In the genomic region with DNA sequence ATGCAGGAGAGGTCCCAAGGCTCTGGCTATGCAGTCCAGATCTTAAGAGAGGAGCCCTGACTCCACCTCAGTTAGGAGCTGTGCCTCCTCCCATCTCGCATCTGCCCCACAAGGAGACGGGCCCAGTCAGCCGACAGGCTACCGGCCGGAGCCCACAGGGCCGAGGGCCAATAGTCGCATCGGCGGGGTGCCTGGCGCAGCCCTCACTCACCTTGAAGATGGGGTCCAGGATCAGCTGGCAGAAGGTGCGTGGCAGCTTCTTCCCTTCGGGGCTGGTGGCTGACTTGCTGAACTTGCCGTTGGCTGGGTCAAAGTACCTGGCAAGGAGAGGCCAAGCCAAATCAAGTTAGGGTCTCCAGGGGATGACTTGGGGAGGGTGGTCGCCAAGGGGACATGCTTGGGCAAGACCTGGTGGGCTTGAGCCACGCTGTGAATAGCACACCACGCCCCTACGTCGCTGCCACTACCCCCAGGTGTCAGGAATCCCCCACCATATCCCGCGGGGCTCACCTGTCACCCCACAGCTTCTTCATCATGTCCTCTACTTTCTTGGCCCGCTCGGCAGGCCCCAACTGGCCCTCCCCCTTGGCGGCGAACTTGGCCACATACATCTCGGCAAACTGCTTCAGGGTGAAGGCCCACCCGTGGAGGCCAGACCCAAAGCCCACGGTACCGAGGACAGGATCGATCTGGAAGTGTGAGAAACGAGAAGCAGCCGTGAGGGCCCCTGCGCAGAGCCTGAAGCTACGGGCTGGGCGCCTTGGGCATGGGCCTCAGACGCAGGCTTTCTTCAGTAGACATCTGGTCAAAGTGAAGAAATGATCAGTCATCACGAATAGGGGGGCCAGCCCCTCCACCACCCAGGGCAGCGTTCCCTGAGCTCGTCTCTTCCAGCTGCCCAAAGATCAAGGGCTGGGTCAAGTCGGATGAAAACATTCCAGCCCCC, we compare ENCODE assay signal across 12 cellular contexts. TPM values are rescaled to one million over a fixed set of nuclear protein-coding genes. Genes with fewer than 3 reads are reported as not detected.
DNase-seq lines count a peak whose midpoint lies in the region; ATAC-seq and TF ChIP-seq lines count a peak whose summit lies in the region.
"Had no signal": no experiment of that assay in that cellular context is flagged by ENCODE, and none has a peak within 500 bp of the region (broad histone marks: within the 10 kb centered on the region; RNA-seq: fewer than 3 reads in every experiment).

No MANE protein-coding gene starts in this region.

- H3K27me3 Mint-ChIP-seq in activated CD4-positive, alpha-beta memory T cell treated with anti-CD3 and anti-CD28 coated beads for 36 hours = no peaks in the 10 kb centered on the region

- no peak for TF ChIP-seq EP300 in gastroesophageal sphincter (IDR thresholded peaks at IDR 0.05)

- intact Hi-C loops in activated CD4-positive, alpha-beta memory T cell treated with anti-CD3 and anti-CD28 coated beads for 36 hours (cut with micrococcal nuclease) = no loop called here

- POLR2A ChIA-PET in activated CD4-positive, alpha-beta memory T cell treated with anti-CD3 and anti-CD28 coated beads for 36 hours (lab: Charles Lee) = interaction anchor here (5.2 kb wide), 1 partner anchor 11 kb away, joined by 51 read pairs; the partner anchor contains the start of gene DAPK3

- no peak for TF ChIP-seq POLR2A in gastroesophageal sphincter (IDR thresholded peaks at IDR 0.05)

- H3K27ac Mint-ChIP-seq in activated CD4-positive, alpha-beta memory T cell treated with anti-CD3 and anti-CD28 coated beads for 36 hours = no peak overlapping the region
- peak overlapping the region; percentile 99 for H3K27ac Mint-ChIP-seq in stimulated activated effector memory CD8-positive, alpha-beta T cell treated with anti-CD3 and anti-CD28 coated beads, Interleukin-12 subunit alpha, Interleukin-12 subunit beta, amount 100 ng/mL, for 72 hours

- CTCF ChIA-PET in activated CD4-positive, alpha-beta memory T cell treated with anti-CD3 and anti-CD28 coated beads for 36 hours (lab: Charles Lee) = no interaction called here

- H3K27ac ChIP-seq in gastroesophageal sphincter = peak overlapping the region in 3 of 4 donors; percentile 93 to 96 (median 94)

- H3K27me3 ChIP-seq in gastroesophageal sphincter = no peaks in the 10 kb centered on the region

- peak overlapping the region; percentile 96 for H3K4me3 Mint-ChIP-seq in activated CD4-positive, alpha-beta memory T cell treated with anti-CD3 and anti-CD28 coated beads for 36 hours
- peak overlapping the region; percentile 96 for H3K4me3 Mint-ChIP-seq in stimulated activated effector memory CD8-positive, alpha-beta T cell treated with anti-CD3 and anti-CD28 coated beads, Interleukin-12 subunit alpha, Interleukin-12 subunit beta, amount 100 ng/mL, for 72 hours

- H3K4me1 Mint-ChIP-seq in activated CD4-positive, alpha-beta memory T cell treated with anti-CD3 and anti-CD28 coated beads for 36 hours (ENCODE audit: low read depth) = peaks cover 44% of the 10 kb centered on the region
- peaks cover 66% of the 10 kb centered on the region for H3K4me1 Mint-ChIP-seq in stimulated activated effector memory CD8-positive, alpha-beta T cell treated with anti-CD3 and anti-CD28 coated beads, Interleukin-12 subunit alpha, Interleukin-12 subunit beta, amount 100 ng/mL, for 72 hours

- 75% methylated on average over 11 of the region's 39 CpGs; no CpG with 5 or more reads in 1 of the 2 donors for WGBS in gastroesophageal sphincter (ENCODE audit: low coverage in 1 of 2), 2 donors

- H3K4me1 ChIP-seq in gastroesophageal sphincter = peaks cover 6 to 74% (median 27%) of the 10 kb centered on the region in 3 donors

- no peaks in the 10 kb centered on the region for H3K9me3 ChIP-seq in gastroesophageal sphincter

- H3K36me3 ChIP-seq in gastroesophageal sphincter = peaks cover 4 to 71% of the 10 kb centered on the region in 2 donors

- DNase-seq in activated CD8-positive, alpha-beta memory T cell treated with anti-CD3 and anti-CD28 coated beads for 24 hours = peak; percentile 62
- DNase-seq in activated CD8-positive, alpha-beta memory T cell treated with anti-CD3 and anti-CD28 coated beads, Interleukin-2, amount 50 U/mL, for 4 hours = no peak
- DNase-seq in activated CD4-positive, alpha-beta memory T cell treated with anti-CD3 and anti-CD28 coated beads for 36 hours = no peak
- DNase-seq in stimulated activated effector memory CD8-positive, alpha-beta T cell treated with anti-CD3 and anti-CD28 coated beads, Interleukin-12 subunit alpha, Interleukin-12 subunit beta, amount 100 ng/mL, for 72 hours (ENCODE audit: low spot score in 2 of 2) = peak in 1 of 2 donors; percentile 49
- no peak for DNase-seq in DMS114 treated with DMSO at 0.1 percent for 48 hours (lab: John Stamatoyannopoulos, UW; ENCODE audit: unreplicated experiment)
- no peak for DNase-seq in omental fat pad (ENCODE audit: low spot score)
- DNase-seq: NCI-H1105 treated with DMSO at 0.1 percent for 48 hours; Right ventricle myocardium superior; stimulated activated CD4-positive, alpha-beta T cell treated with anti-CD3 and anti-CD28 coated beads, Interleukin-4, amount 100 ng/mL, for 24 hours had no signal

- H3K36me3 Mint-ChIP-seq in activated CD4-positive, alpha-beta memory T cell treated with anti-CD3 and anti-CD28 coated beads for 36 hours = peaks cover 75% of the 10 kb centered on the region
- peaks cover 93% of the 10 kb centered on the region for H3K36me3 Mint-ChIP-seq in stimulated activated effector memory CD8-positive, alpha-beta T cell treated with anti-CD3 and anti-CD28 coated beads, Interleukin-12 subunit alpha, Interleukin-12 subunit beta, amount 100 ng/mL, for 72 hours

- TF ChIP-seq CTCF in gastroesophageal sphincter (IDR thresholded peaks at IDR 0.05) = no peak
- no peak for TF ChIP-seq CTCF in omental fat pad (IDR thresholded peaks at IDR 0.05)

- ATAC-seq in gastroesophageal sphincter (no peak), GM21723 (IDR thresholded peaks at IDR 0.05; ENCODE audit: unreplicated experiment) (no peak), omental fat pad (ENCODE audit: low FRiP score) (no peak)
- no peak for ATAC-seq in stimulated activated effector memory CD8-positive, alpha-beta T cell treated with anti-CD3 and anti-CD28 coated beads, Interleukin-12 subunit alpha, Interleukin-12 subunit beta, amount 100 ng/mL, for 72 hours

- H3K4me3 ChIP-seq in gastroesophageal sphincter = no peak overlapping the region

- no peaks in the 10 kb centered on the region for H3K9me3 Mint-ChIP-seq in activated CD4-positive, alpha-beta memory T cell treated with anti-CD3 and anti-CD28 coated beads for 36 hours
- no peaks in the 10 kb centered on the region for H3K9me3 Mint-ChIP-seq in stimulated activated effector memory CD8-positive, alpha-beta T cell treated with anti-CD3 and anti-CD28 coated beads, Interleukin-12 subunit alpha, Interleukin-12 subunit beta, amount 100 ng/mL, for 72 hours

RNA-seq across cellular contexts. Expression of gene EEF2, which starts 3.3 kb away (rescaled TPM):
- total RNA-seq in activated CD4-positive, alpha-beta memory T cell treated with anti-CD3 and anti-CD28 coated beads for 36 hours = 1,000 to 10,000 TPM; 3,113 to 3,225 TPM
- total RNA-seq in gastroesophageal sphincter (1,000 to 10,000 TPM; 2,212 to 2,463 (median 2,311) TPM), omental fat pad (1,000 to 10,000 TPM; 1,922 to 2,283 (median 2,030) TPM)

RNA-seq across cellular contexts. Expression of gene DAPK3, which starts 11.1 kb away (rescaled TPM):
- total RNA-seq in activated CD4-positive, alpha-beta memory T cell treated with anti-CD3 and anti-CD28 coated beads for 36 hours = 10 to 100 TPM; 32.4 to 33.3 TPM
- total RNA-seq in gastroesophageal sphincter = 100 to 1,000 TPM; 192 to 257 (median 235) TPM
- 10 to 100 TPM; 40.7 to 71.7 (median 56.9) TPM for total RNA-seq in omental fat pad

RNA-seq across cellular contexts. Expression of gene PIAS4, which starts 25.5 kb away (rescaled TPM):
- 10 to 100 TPM; 22.5 to 24.4 TPM for total RNA-seq in activated CD4-positive, alpha-beta memory T cell treated with anti-CD3 and anti-CD28 coated beads for 36 hours
- total RNA-seq in gastroesophageal sphincter = 10 to 100 TPM; 15.3 to 26.4 (median 16.8) TPM
- 10 to 100 TPM; 10.6 to 21.6 (median 11.2) TPM for total RNA-seq in omental fat pad

RNA-seq across cellular contexts. Expression of gene NMRK2, which starts 49.1 kb away (rescaled TPM):
- not detected for total RNA-seq in activated CD4-positive, alpha-beta memory T cell treated with anti-CD3 and anti-CD28 coated beads for 36 hours
- total RNA-seq in gastroesophageal sphincter (1 to 10 TPM in 2 of 4 donors, under 1 TPM in 1, not detected in 1; 0.69 to 8.6 (median 7.3) TPM), omental fat pad (not detected)
- total RNA-seq: glomerular endothelial cell had no signal
